Comparison of ENCODE assay signal across 1 cellular context in the genomic region with DNA sequence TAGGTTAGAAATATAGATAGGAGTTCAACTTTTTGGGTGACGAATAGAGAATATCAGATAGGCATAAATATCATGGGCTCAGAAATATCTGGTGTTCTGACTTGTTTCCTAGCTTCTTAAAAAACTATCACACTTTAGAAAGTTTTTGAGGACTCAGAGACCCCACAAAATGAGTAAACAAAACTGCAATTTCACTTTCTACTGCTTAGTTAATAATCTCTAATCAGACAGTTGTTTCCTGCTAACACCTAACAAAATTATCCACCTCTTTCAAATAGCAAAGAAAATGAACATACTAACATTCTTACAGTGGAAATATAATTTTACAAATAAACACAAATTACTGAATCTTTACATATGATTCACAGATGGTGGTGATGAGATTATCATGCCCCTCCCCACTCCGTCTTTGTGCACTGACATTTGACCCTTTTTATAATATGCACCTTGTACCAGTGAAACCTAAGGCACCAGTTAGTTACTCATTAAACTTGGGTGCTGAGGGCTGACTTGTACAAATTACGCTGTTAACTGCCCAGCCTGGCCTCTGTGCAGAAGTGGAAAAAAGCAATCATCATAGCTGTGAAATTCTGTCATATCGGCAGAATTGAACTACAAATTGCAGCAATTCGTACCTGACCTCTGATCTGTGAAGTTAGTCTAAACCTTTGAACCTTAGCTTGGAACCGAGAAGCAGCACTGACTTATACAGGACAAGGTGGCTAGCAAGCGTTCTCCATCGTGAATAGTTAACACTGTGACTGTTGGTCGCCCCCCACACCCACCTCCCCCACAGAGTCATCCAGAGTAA.
TF ChIP-seq lines count a peak whose summit lies in the region.

No MANE protein-coding gene starts in this region.

TF ChIP-seq in HepG2, 621 proteins besides CTCF, POLR2A, EP300 and RAD21 (continued from another document and continues in another):
- TF ChIP-seq, protein P1, sequence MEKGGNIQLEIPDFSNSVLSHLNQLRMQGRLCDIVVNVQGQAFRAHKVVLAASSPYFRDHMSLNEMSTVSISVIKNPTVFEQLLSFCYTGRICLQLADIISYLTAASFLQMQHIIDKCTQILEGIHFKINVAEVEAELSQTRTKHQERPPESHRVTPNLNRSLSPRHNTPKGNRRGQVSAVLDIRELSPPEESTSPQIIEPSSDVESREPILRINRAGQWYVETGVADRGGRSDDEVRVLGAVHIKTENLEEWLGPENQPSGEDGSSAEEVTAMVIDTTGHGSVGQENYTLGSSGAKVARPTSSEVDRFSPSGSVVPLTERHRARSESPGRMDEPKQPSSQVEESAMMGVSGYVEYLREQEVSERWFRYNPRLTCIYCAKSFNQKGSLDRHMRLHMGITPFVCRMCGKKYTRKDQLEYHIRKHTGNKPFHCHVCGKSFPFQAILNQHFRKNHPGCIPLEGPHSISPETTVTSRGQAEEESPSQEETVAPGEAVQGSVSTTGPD (CRISPR knock-in tag; IDR thresholded peaks at IDR 0.05): no peak
- TF ChIP-seq, protein P2, sequence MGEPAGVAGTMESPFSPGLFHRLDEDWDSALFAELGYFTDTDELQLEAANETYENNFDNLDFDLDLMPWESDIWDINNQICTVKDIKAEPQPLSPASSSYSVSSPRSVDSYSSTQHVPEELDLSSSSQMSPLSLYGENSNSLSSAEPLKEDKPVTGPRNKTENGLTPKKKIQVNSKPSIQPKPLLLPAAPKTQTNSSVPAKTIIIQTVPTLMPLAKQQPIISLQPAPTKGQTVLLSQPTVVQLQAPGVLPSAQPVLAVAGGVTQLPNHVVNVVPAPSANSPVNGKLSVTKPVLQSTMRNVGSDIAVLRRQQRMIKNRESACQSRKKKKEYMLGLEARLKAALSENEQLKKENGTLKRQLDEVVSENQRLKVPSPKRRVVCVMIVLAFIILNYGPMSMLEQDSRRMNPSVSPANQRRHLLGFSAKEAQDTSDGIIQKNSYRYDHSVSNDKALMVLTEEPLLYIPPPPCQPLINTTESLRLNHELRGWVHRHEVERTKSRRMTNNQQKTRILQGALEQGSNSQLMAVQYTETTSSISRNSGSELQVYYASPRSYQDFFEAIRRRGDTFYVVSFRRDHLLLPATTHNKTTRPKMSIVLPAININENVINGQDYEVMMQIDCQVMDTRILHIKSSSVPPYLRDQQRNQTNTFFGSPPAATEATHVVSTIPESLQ (CRISPR knock-in tag; conservative IDR thresholded peaks at IDR 0.05): no peak
- TF ChIP-seq, protein P3, sequence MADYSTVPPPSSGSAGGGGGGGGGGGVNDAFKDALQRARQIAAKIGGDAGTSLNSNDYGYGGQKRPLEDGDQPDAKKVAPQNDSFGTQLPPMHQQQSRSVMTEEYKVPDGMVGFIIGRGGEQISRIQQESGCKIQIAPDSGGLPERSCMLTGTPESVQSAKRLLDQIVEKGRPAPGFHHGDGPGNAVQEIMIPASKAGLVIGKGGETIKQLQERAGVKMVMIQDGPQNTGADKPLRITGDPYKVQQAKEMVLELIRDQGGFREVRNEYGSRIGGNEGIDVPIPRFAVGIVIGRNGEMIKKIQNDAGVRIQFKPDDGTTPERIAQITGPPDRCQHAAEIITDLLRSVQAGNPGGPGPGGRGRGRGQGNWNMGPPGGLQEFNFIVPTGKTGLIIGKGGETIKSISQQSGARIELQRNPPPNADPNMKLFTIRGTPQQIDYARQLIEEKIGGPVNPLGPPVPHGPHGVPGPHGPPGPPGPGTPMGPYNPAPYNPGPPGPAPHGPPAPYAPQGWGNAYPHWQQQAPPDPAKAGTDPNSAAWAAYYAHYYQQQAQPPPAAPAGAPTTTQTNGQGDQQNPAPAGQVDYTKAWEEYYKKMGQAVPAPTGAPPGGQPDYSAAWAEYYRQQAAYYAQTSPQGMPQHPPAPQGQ (CRISPR knock-in tag; IDR thresholded peaks at IDR 0.05; ENCODE audit: borderline replicate concordance): no peak
- no peak for TF ChIP-seq ZNF446 (CRISPR knock-in tag; IDR thresholded peaks at IDR 0.05)
- no peak for TF ChIP-seq POLR2AphosphoS5 (IDR thresholded peaks at IDR 0.05; ENCODE audit: low read depth, low read length)
- no peak for TF ChIP-seq MXI1 (IDR thresholded peaks at IDR 0.05; ENCODE audit: borderline replicate concordance, low read depth, low read length)
- 0 out of 2 replicates have a peak, but pooled peaks have one; percentile 34 for TF ChIP-seq NFKBIZ (CRISPR knock-in tag; IDR thresholded peaks at IDR 0.05)
- peak; percentile 47; the same call in 1 of the 2 replicates for TF ChIP-seq ONECUT2 (CRISPR knock-in tag; IDR thresholded peaks at IDR 0.05)
- TF ChIP-seq CCDC6 (CRISPR knock-in tag; IDR thresholded peaks at IDR 0.05): no peak
- TF ChIP-seq ZNF543 (CRISPR knock-in tag; IDR thresholded peaks at IDR 0.05): no peak
- TF ChIP-seq ZNF749 (CRISPR knock-in tag; IDR thresholded peaks at IDR 0.05; ENCODE audit: borderline replicate concordance): no peak
- TF ChIP-seq, protein P4, sequence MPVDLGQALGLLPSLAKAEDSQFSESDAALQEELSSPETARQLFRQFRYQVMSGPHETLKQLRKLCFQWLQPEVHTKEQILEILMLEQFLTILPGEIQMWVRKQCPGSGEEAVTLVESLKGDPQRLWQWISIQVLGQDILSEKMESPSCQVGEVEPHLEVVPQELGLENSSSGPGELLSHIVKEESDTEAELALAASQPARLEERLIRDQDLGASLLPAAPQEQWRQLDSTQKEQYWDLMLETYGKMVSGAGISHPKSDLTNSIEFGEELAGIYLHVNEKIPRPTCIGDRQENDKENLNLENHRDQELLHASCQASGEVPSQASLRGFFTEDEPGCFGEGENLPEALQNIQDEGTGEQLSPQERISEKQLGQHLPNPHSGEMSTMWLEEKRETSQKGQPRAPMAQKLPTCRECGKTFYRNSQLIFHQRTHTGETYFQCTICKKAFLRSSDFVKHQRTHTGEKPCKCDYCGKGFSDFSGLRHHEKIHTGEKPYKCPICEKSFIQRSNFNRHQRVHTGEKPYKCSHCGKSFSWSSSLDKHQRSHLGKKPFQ (CRISPR knock-in tag; IDR thresholded peaks at IDR 0.05; ENCODE audit: insufficient replicate concordance): no peak
- no peak for TF ChIP-seq SRSF1 (optimal IDR thresholded peaks at IDR 0.05; ENCODE audit: low read depth, low read length)
- TF ChIP-seq SRSF9 (IDR thresholded peaks at IDR 0.05; ENCODE audit: borderline replicate concordance, insufficient read depth, low read depth, low read length, poor library complexity, severe bottlenecking): no peak
- TF ChIP-seq, protein P5, sequence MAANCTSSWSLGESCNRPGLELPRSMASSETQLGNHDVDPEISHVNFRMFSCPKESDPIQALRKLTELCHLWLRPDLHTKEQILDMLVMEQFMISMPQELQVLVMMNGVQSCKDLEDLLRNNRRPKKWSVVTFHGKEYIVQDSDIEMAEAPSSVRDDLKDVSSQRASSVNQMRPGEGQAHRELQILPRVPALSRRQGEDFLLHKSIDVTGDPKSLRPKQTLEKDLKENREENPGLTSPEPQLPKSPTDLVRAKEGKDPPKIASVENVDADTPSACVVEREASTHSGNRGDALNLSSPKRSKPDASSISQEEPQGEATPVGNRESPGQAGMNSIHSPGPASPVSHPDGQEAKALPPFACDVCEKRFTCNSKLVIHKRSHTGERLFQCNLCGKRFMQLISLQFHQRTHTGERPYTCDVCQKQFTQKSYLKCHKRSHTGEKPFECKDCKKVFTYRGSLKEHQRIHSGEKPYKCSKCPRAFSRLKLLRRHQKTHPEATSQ (CRISPR knock-in tag; IDR thresholded peaks at IDR 0.05; ENCODE audit: borderline replicate concordance): peak; percentile 83; the same call in 1 of the 2 replicates
- TF ChIP-seq CBFB (CRISPR knock-in tag; IDR thresholded peaks at IDR 0.05): peak; percentile 67; the same call in 1 of the 2 replicates
- peak; percentile 51; the same call in 1 of the 2 replicates for TF ChIP-seq KLF12 (CRISPR knock-in tag; IDR thresholded peaks at IDR 0.05; ENCODE audit: borderline replicate concordance)
- TF ChIP-seq ZNF383 (CRISPR knock-in tag; IDR thresholded peaks at IDR 0.05; ENCODE audit: borderline replicate concordance): no peak
- no peak for TF ChIP-seq ZBTB8A (CRISPR knock-in tag; IDR thresholded peaks at IDR 0.05; ENCODE audit: borderline replicate concordance, low read depth)
- TF ChIP-seq HNF4A (CRISPR knock-in tag; IDR thresholded peaks at IDR 0.05): peak; percentile 94
- TF ChIP-seq NCOA1 (CRISPR knock-in tag; IDR thresholded peaks at IDR 0.05): no peak
- peak; percentile 70 for TF ChIP-seq RXRB (CRISPR knock-in tag; IDR thresholded peaks at IDR 0.05; ENCODE audit: borderline replicate concordance)
- peak; percentile 71; the same call in 1 of the 2 replicates for TF ChIP-seq ZNF124 (CRISPR knock-in tag; IDR thresholded peaks at IDR 0.05)
- no peak for TF ChIP-seq BHLHE40 (IDR thresholded peaks at IDR 0.05; ENCODE audit: low read length)
- no peak for TF ChIP-seq REL (CRISPR knock-in tag; conservative IDR thresholded peaks at IDR 0.05)
- TF ChIP-seq ZSCAN25 (CRISPR knock-in tag; IDR thresholded peaks at IDR 0.05): no peak
- TF ChIP-seq ZNF501 (CRISPR knock-in tag; IDR thresholded peaks at IDR 0.05): peak; percentile 42; the same call in 1 of the 2 replicates
- TF ChIP-seq, protein P6, sequence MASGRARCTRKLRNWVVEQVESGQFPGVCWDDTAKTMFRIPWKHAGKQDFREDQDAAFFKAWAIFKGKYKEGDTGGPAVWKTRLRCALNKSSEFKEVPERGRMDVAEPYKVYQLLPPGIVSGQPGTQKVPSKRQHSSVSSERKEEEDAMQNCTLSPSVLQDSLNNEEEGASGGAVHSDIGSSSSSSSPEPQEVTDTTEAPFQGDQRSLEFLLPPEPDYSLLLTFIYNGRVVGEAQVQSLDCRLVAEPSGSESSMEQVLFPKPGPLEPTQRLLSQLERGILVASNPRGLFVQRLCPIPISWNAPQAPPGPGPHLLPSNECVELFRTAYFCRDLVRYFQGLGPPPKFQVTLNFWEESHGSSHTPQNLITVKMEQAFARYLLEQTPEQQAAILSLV (CRISPR knock-in tag; IDR thresholded peaks at IDR 0.05; ENCODE audit: borderline replicate concordance): no peak
- TF ChIP-seq HES4 (CRISPR knock-in tag; IDR thresholded peaks at IDR 0.05; ENCODE audit: borderline replicate concordance): no peak
- TF ChIP-seq, protein P7, sequence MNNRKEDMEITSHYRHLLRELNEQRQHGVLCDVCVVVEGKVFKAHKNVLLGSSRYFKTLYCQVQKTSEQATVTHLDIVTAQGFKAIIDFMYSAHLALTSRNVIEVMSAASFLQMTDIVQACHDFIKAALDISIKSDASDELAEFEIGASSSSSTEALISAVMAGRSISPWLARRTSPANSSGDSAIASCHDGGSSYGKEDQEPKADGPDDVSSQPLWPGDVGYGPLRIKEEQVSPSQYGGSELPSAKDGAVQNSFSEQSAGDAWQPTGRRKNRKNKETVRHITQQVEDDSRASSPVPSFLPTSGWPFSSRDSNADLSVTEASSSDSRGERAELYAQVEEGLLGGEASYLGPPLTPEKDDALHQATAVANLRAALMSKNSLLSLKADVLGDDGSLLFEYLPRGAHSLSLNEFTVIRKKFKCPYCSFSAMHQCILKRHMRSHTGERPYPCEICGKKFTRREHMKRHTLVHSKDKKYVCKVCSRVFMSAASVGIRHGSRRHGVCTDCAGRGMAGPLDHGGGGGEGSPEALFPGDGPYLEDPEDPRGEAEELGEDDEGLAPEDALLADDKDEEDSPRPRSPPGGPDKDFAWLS (CRISPR knock-in tag; IDR thresholded peaks at IDR 0.05; ENCODE audit: borderline replicate concordance): no peak
- TF ChIP-seq BCL6 (CRISPR knock-in tag; IDR thresholded peaks at IDR 0.05): peak; percentile 62
- no peak for TF ChIP-seq SP2 (CRISPR knock-in tag; IDR thresholded peaks at IDR 0.05)
- no peak for TF ChIP-seq KDM1A (CRISPR knock-in tag; IDR thresholded peaks at IDR 0.05)
- no peak for TF ChIP-seq ZNF569 (CRISPR knock-in tag; IDR thresholded peaks at IDR 0.05; ENCODE audit: borderline replicate concordance)
- TF ChIP-seq ZFP82 (CRISPR knock-in tag; IDR thresholded peaks at IDR 0.05; ENCODE audit: borderline replicate concordance): no peak
- no peak for TF ChIP-seq FOXA1 (IDR thresholded peaks at IDR 0.05)
- TF ChIP-seq FOXA1 (CRISPR knock-in tag; IDR thresholded peaks at IDR 0.05): 0 out of 2 replicates have a peak, but pooled peaks have one; percentile 21
- TF ChIP-seq SPEN (CRISPR knock-in tag; IDR thresholded peaks at IDR 0.05; ENCODE audit: low read depth): no peak
- TF ChIP-seq ZC3H13 (CRISPR knock-in tag; IDR thresholded peaks at IDR 0.05): no peak
- TF ChIP-seq ZNF10 (CRISPR knock-in tag; IDR thresholded peaks at IDR 0.05; ENCODE audit: borderline replicate concordance, low read depth): no peak
